In the genomic region with DNA sequence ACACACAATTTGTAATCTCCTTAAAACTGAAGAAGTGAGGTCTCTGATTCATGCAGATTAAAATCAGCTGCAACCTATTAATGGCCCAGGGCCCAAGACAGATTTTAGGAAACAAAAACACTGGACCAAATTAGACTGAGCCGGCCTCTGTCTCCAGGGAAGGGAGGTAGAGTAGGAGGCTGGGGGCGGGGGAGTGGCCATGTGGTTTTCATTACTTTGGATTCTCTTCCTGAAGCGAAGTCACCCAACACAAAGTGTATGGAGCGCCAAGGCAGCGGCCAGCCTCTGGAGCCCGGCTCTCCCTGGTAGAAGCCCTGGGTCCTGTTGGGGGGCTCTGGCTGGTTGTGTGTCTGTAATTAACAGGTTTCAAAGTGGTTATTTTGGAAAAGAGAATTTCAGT, we compare ENCODE assay signal across 10 cellular contexts.
DNase-seq lines count a peak whose midpoint lies in the region; ATAC-seq and TF ChIP-seq lines count a peak whose summit lies in the region.
"Had no signal": no experiment of that assay in that cellular context is flagged by ENCODE, and none has a peak within 500 bp of the region (broad histone marks: within the 10 kb centered on the region; RNA-seq: fewer than 3 reads in every experiment).

No MANE protein-coding gene starts in this region.

- no peak overlapping the region for H3K9ac ChIP-seq in OCI-LY1 (ENCODE audit: low read length)

- H3K36me3 ChIP-seq in OCI-LY1 (ENCODE audit: insufficient read depth, low read length) (no peaks in the 10 kb centered on the region), esophagus squamous epithelium (no peaks in the 10 kb centered on the region), aorta (ENCODE audit: control insufficient read depth in 1 of 2, insufficient read depth in 2 of 2, low read length in 1 of 2) (no peaks in the 10 kb centered on the region)

- H2AFZ ChIP-seq in OCI-LY1 (ENCODE audit: low read length) = no peak overlapping the region
- H2AFZ ChIP-seq: GM23338 had no signal

- no peak for DNase-seq in esophagus squamous epithelium (lab: John Stamatoyannopoulos, UW)
- DNase-seq in non-pigmented ciliary epithelial cell (ENCODE audit: low read depth) = peak; percentile 36
- DNase-seq in aorta = peak; percentile 81 to 87
- no peak for DNase-seq in GM10248 (ENCODE audit: extremely low spot score)
- DNase-seq in stimulated activated CD8-positive, alpha-beta memory T cell treated with anti-CD3 and anti-CD28 coated beads, Interleukin-4, amount 100 ng/mL, for 48 hours = no peak
- DNase-seq: activated effector memory CD4-positive, alpha-beta T cell treated with Interleukin-2 at 50 U/mL for 16 hours had no signal

- no peak overlapping the region for H3K4me2 ChIP-seq in OCI-LY1 (ENCODE audit: low read length)
- H3K4me2 ChIP-seq: GM23338 had no signal

- H3K27ac ChIP-seq in OCI-LY1 (ENCODE audit: low read depth, low read length, poor library complexity, severe bottlenecking) (peak overlapping the region; percentile 98), esophagus squamous epithelium (peak overlapping the region; percentile 75 to 92 (median 88)), aorta (ENCODE audit: low read depth in 1 of 2, low read length in 2 of 2) (peak overlapping the region in 1 of 2 donors; percentile 61)

- WGBS in esophagus squamous epithelium, 2 donors = 64 to 85% methylated on average over 5 to 6 of the region's 6 CpGs
- WGBS in aorta, 2 donors = 6 to 8% methylated on average over 6 of the region's 6 CpGs

- POLR2A ChIA-PET in GM10248 (lab: Yijun Ruan, JAX) = no interaction called here

- H3K4me1 ChIP-seq in OCI-LY1 (ENCODE audit: insufficient read depth, low read length, severe bottlenecking) (peaks cover 47% of the 10 kb centered on the region), esophagus squamous epithelium (peaks cover 48 to 98% (median 75%) of the 10 kb centered on the region in 3 donors), aorta (ENCODE audit: control insufficient read depth in 1 of 2, insufficient read depth in 2 of 2, low read length in 2 of 2) (peaks cover 0 to 4% of the 10 kb centered on the region in 2 donors)

- H3K27me3 ChIP-seq in OCI-LY1 (ENCODE audit: insufficient read depth, low read length) = no peaks in the 10 kb centered on the region
- no peaks in the 10 kb centered on the region for H3K27me3 ChIP-seq in esophagus squamous epithelium
- H3K27me3 ChIP-seq in aorta (ENCODE audit: control insufficient read depth in 1 of 2, insufficient read depth in 2 of 2, low read length in 1 of 2) = no peaks in the 10 kb centered on the region

- H3K79me2 ChIP-seq in OCI-LY1 (ENCODE audit: insufficient read depth, low read length) = no peaks in the 10 kb centered on the region

- ATAC-seq in aorta (ENCODE audit: low FRiP score) (peak; percentile 75), HG03354 (IDR thresholded peaks at IDR 0.05; ENCODE audit: poor library complexity, severe bottlenecking, unreplicated experiment) (no peak)
- ATAC-seq: esophagus mucosa, GM23338 had no signal

- CTCF ChIA-PET in GM10248 (lab: Yijun Ruan, JAX) = interaction anchor here (3.1 kb wide), 1 partner anchor 17 kb away, joined by 13 read pairs; no protein-coding TSS in a partner anchor

- intact Hi-C loops in esophagus squamous epithelium (cut with DNase I) (no loop called here), aorta (cut with DNase I) (loop anchor here in 1 of 2 donors (5.0 kb wide), 1 partner anchor 43 kb away; no protein-coding TSS in a partner anchor)

- TF ChIP-seq CTCF in OCI-LY1 (IDR thresholded peaks at IDR 0.05; ENCODE audit: low read length) = no peak
- TF ChIP-seq CTCF in esophagus squamous epithelium (IDR thresholded peaks at IDR 0.05) = no peak
- TF ChIP-seq CTCF in GM10248 (IDR thresholded peaks at IDR 0.05; ENCODE audit: control extremely low read depth, extremely low read depth, low read depth, missing control alignments) = no peak

- no peaks in the 10 kb centered on the region for H4K20me1 ChIP-seq in OCI-LY1 (ENCODE audit: insufficient read depth, low read length)

- H3K9me3 ChIP-seq in OCI-LY1 (ENCODE audit: low read length) (no peaks in the 10 kb centered on the region), esophagus squamous epithelium (no peaks in the 10 kb centered on the region), aorta (ENCODE audit: control insufficient read depth, low read length) (no peaks in the 10 kb centered on the region)

- 0 out of 2 replicates have a peak, but pooled peaks cover 6% of the 10 kb centered on the region for H3F3A ChIP-seq in OCI-LY1 (ENCODE audit: insufficient read depth, low read length)

- H3K4me3 ChIP-seq in OCI-LY1 (ENCODE audit: low read depth, low read length, poor library complexity, severe bottlenecking) (no peak overlapping the region), esophagus squamous epithelium (no peak overlapping the region), aorta (ENCODE audit: low read length in 2 of 2) (no peak overlapping the region)
- H3K4me3 ChIP-seq: GM23338 had no signal

- TF ChIP-seq POLR2A in esophagus squamous epithelium (IDR thresholded peaks at IDR 0.05) = no peak

- no peaks in the 10 kb centered on the region for H3K9me2 ChIP-seq in OCI-LY1 (ENCODE audit: low read depth, low read length)

Comparison
In these comparisons a context has a peak if more than half of its experiments do, and no peak if none do; other contexts are left out.
1. DNase-seq: peak in non-pigmented ciliary epithelial cell (single experiment) and aorta (2 of 2); none in esophagus squamous epithelium (single experiment), GM10248 (single experiment) and stimulated activated CD8-positive, alpha-beta memory T cell treated with anti-CD3 and anti-CD28 coated beads, Interleukin-4, amount 100 ng/mL, for 48 hours (single experiment).